In genomic region chr2:127224110-127224509, GRCh38 we compare ENCODE assay signal across 7 cellular contexts. TPM values are rescaled to one million over a fixed set of nuclear protein-coding genes. Genes with fewer than 3 reads are reported as not detected.
"Had no signal": no experiment of that assay in that cellular context is flagged by ENCODE, and none has a peak within 500 bp of the region (broad histone marks: within the 10 kb centered on the region; RNA-seq: fewer than 3 reads in every experiment).

No MANE protein-coding gene starts in this region.

RNA-seq across cellular contexts. Expression of gene CYP27C1, which starts 4.0 kb away (rescaled TPM):
- total RNA-seq: activated B cell treated with CpG ODN at 0.5 μM for 24 hours; activated CD4-positive, alpha-beta memory T cell treated with anti-CD3 and anti-CD28 coated beads for 36 hours; activated naive CD4-positive, alpha-beta T cell treated with anti-CD3 and anti-CD28 coated beads for 36 hours; activated naive CD4-positive, alpha-beta T cell treated with anti-CD3 and anti-CD28 coated beads, Interleukin-2, amount 50 U/mL, for 72 hours; activated T-cell treated with anti-CD3 and anti-CD28 coated beads, Interleukin-2, amount 50 U/mL, for 4 hours; activated T-helper 1 cell treated with anti-CD3 and anti-CD28 coated beads, Interleukin-12 subunit alpha, Interleukin-12 subunit beta, Interleukin-2, Interleukin-4 antibody, amounts not matched to agents 30 ng/mL and 10 ng/mL and 1 ng/mL, durations not matched to agents 14 hours and 24 hours and 36 hours; T-helper 17 cell had no signal
